25 cellular contexts compared by ENCODE assay signal in genomic region chr9:71937070-71937625, GRCh38. TPM values are rescaled to one million over a fixed set of nuclear protein-coding genes. Genes with fewer than 3 reads are reported as not detected.
DNase-seq lines count a peak whose midpoint lies in the region; ATAC-seq, FAIRE-seq and TF ChIP-seq lines count a peak whose summit lies in the region.
"Had no signal": no experiment of that assay in that cellular context is flagged by ENCODE, and none has a peak within 500 bp of the region (broad histone marks: within the 10 kb centered on the region; RNA-seq: fewer than 3 reads in every experiment).

No MANE protein-coding gene starts in this region.

- 82% methylated on average over 4 of the region's 4 CpGs for WGBS in smooth muscle cell (ENCODE audit: low lambda C conversion rate)

- peaks cover 78% of the 10 kb centered on the region for H3K4me1 Mint-ChIP-seq in HFFc6 (ENCODE audit: low read depth)

- no peaks in the 10 kb centered on the region for H3K9me3 ChIP-seq in smooth muscle cell (replicated peaks; ENCODE audit: low read depth)
- H3K9me3 ChIP-seq in BE2C = no peaks in the 10 kb centered on the region
- H3K9me3 ChIP-seq: HAP-1, heart right ventricle, right atrium auricular region had no signal

- peak overlapping the region; percentile 71 for H3K27ac ChIP-seq in cingulate gyrus (ENCODE audit: low read depth, low read length)
- H3K27ac ChIP-seq in smooth muscle cell (ENCODE audit: low read depth) = no peak overlapping the region
- H3K27ac ChIP-seq: heart right ventricle, right atrium auricular region, VCaP had no signal

- 0 out of 2 replicates have a peak overlapping the region, but pooled peaks have one; percentile 11 for H3K4me3 Mint-ChIP-seq in HFFc6
- H3K4me3 Mint-ChIP-seq: central memory CD8-positive, alpha-beta T cell had no signal

- H3K9me3 Mint-ChIP-seq in HFFc6 = no peaks in the 10 kb centered on the region
- H3K9me3 Mint-ChIP-seq: central memory CD8-positive, alpha-beta T cell had no signal

- TF ChIP-seq CTCF in HFFc6 (IDR thresholded peaks at IDR 0.05) (no peak), smooth muscle cell (IDR thresholded peaks at IDR 0.05; ENCODE audit: borderline replicate concordance, insufficient read depth, poor library complexity, severe bottlenecking) (no peak), BE2C (IDR thresholded peaks at IDR 0.05; ENCODE audit: low read depth, low read length) (no peak)

- ATAC-seq in GM18868 (IDR thresholded peaks at IDR 0.05; ENCODE audit: unreplicated experiment) = no peak
- ATAC-seq: heart right ventricle, Panc1 had no signal

- H3K36me3 ChIP-seq in smooth muscle cell (ENCODE audit: low read depth) (no peaks in the 10 kb centered on the region), BE2C (no peaks in the 10 kb centered on the region)
- H3K36me3 ChIP-seq: HAP-1, heart right ventricle, right atrium auricular region had no signal

- H3K27me3 ChIP-seq in smooth muscle cell (ENCODE audit: low read depth) (no peaks in the 10 kb centered on the region), BE2C (no peaks in the 10 kb centered on the region)
- H3K27me3 ChIP-seq: heart right ventricle, right atrium auricular region had no signal

- peaks cover 5% of the 10 kb centered on the region for H4K20me1 ChIP-seq in smooth muscle cell (ENCODE audit: low read depth)

- peaks cover 86% of the 10 kb centered on the region for H3K79me2 ChIP-seq in smooth muscle cell (ENCODE audit: low read depth)

- H3K4me1 ChIP-seq in smooth muscle cell (ENCODE audit: low read depth) = no peaks in the 10 kb centered on the region
- H3K4me1 ChIP-seq in BE2C = no peaks in the 10 kb centered on the region
- H3K4me1 ChIP-seq: right atrium auricular region had no signal

- no peak overlapping the region for H3K9ac ChIP-seq in smooth muscle cell (ENCODE audit: low read depth)

- peak overlapping the region; percentile 10 for H3K4me2 ChIP-seq in smooth muscle cell

- peaks cover 14% of the 10 kb centered on the region for H3K36me3 Mint-ChIP-seq in HFFc6 (ENCODE audit: low read depth)

- H3K27me3 Mint-ChIP-seq in HFFc6 (ENCODE audit: insufficient read depth) = no peaks in the 10 kb centered on the region
- H3K27me3 Mint-ChIP-seq: central memory CD8-positive, alpha-beta T cell had no signal

- DNase-seq in HFFc6 (no peak), smooth muscle cell (lab: John Stamatoyannopoulos, UW; ENCODE audit: unreplicated experiment) (no peak), BE2C (no peak), HTR-8/SVneo (ENCODE audit: insufficient read length, low spot score) (no peak), frontal cortex (ENCODE audit: low spot score in 2 of 2) (no peak)
- DNase-seq: ACHN; activated CD4-positive, alpha-beta T cell treated with anti-CD3 and anti-CD28 coated beads, Interleukin-2, amount 50 U/mL, for 4 hours; activated CD8-positive, alpha-beta memory T cell treated with anti-CD3 and anti-CD28 coated beads, Interleukin-2, amount 50 U/mL, for 48 hours; activated naive CD4-positive, alpha-beta T cell; amniotic stem cell; effector CD8-positive, alpha-beta T cell; GDM1; heart right ventricle; NCI-H1105; NCI-H510A; occipital lobe; T-helper 2 cell had no signal

- H2AFZ ChIP-seq in smooth muscle cell (ENCODE audit: low read depth) = no peak overlapping the region

- H3F3A ChIP-seq in smooth muscle cell (ENCODE audit: low read depth) = no peaks in the 10 kb centered on the region

- FAIRE-seq in islet of Langerhans (lab: Jason Lieb, UNC) (peak; percentile 86), HTR-8/SVneo (lab: Jason Lieb, UNC) (no peak), frontal cortex (lab: Jason Lieb, UNC) (no peak)

- no peak overlapping the region for H3K4me3 ChIP-seq in smooth muscle cell
- no peak overlapping the region for H3K4me3 ChIP-seq in BE2C (ENCODE audit: low read depth, low read length)
- H3K4me3 ChIP-seq: HAP-1, heart right ventricle, right atrium auricular region had no signal

- H3K27ac Mint-ChIP-seq in HFFc6 = peak overlapping the region; percentile 15

RNA-seq across cellular contexts. Expression of gene C9orf85, which starts 25.7 kb away (rescaled TPM):
- 10 to 100 TPM; 14.1 to 17.9 (median 15.2) TPM for total RNA-seq in HFFc6 (2021; fragmentation: NEBNext Ultra II Directional; extraction: Animal tissue kit (Norgen Biotek cat#: 25700))
- 9.1 and 10.2 TPM in 2 replicates for total RNA-seq in smooth muscle cell
- 11.8 and 14.1 TPM in 2 replicates for polyA plus RNA-seq in smooth muscle cell
- 4.5 TPM for polyA plus RNA-seq in BE2C (2012; ENCODE audit: insufficient read depth, insufficient read length, low read depth)
- total RNA-seq in frontal cortex = 19.2 TPM

RNA-seq across cellular contexts. Expression of gene ABHD17B, which starts 26.2 kb away (rescaled TPM):
- total RNA-seq in HFFc6 (2021; fragmentation: NEBNext Ultra II Directional; extraction: Animal tissue kit (Norgen Biotek cat#: 25700)) = 10 to 100 TPM; 13.6 to 17.9 (median 15.5) TPM
- total RNA-seq in smooth muscle cell (26.7 and 41.1 TPM in 2 replicates), frontal cortex (113 TPM)
- polyA plus RNA-seq in smooth muscle cell = 14.1 and 20.6 TPM in 2 replicates
- 11.3 TPM for polyA plus RNA-seq in BE2C (2012; ENCODE audit: insufficient read depth, insufficient read length, low read depth)
